Comparison of ENCODE assay signal across 19 cellular contexts in genomic region chr3:128764863-128765262, GRCh38.
"Had no signal": no experiment of that assay in that cellular context is flagged by ENCODE, and none has a peak within 500 bp of the region (broad histone marks: within the 10 kb centered on the region; RNA-seq: fewer than 3 reads in every experiment).

No MANE protein-coding gene starts in this region.

- H3K27ac ChIP-seq: neural progenitor cell, SK-N-MC, tibial nerve had no signal

- DNase-seq: activated CD4-positive, alpha-beta T cell treated with anti-CD3 and anti-CD28 coated beads for 4 hours; activated CD4-positive, alpha-beta T cell treated with anti-CD3 and anti-CD28 coated beads, Interleukin-2, amount 50 U/mL, for 4 hours; activated T-cell treated with anti-CD3 and anti-CD28 coated beads, Interleukin-2, amount 50 U/mL, for 1 hour; anterior cingulate cortex; effector CD8-positive, alpha-beta T cell; glutamatergic neuron; islet precursor cell; left ventricle myocardium superior; posterior cingulate gyrus; stimulated activated CD4-positive, alpha-beta T cell treated with anti-CD3 and anti-CD28 coated beads, Interleukin-15, amount 100 ng/mL, for 24 hours; stimulated activated CD4-positive, alpha-beta T cell treated with anti-CD3 and anti-CD28 coated beads, Interleukin-2, amount 100 ng/mL, for 24 hours; stimulated activated naive CD4-positive, alpha-beta T cell treated with Interleukin-2 at 50 U/mL for 16 hours had no signal

- H3K9me3 Mint-ChIP-seq: activated naive CD4-positive, alpha-beta T cell treated with anti-CD3 and anti-CD28 coated beads, Interleukin-2, amount 50 U/mL, for 24 hours; activated T-helper 17 cell treated with anti-CD3 and anti-CD28 coated beads, Interleukin-2, amount 50 U/mL, for 72 hours; central memory CD8-positive, alpha-beta T cell; neural progenitor cell had no signal

- H3K9me3 ChIP-seq: tibial nerve had no signal

- H3K4me3 ChIP-seq: neural progenitor cell, SK-N-MC, smooth muscle cell, tibial nerve had no signal

- H3K4me3 Mint-ChIP-seq: activated naive CD4-positive, alpha-beta T cell treated with anti-CD3 and anti-CD28 coated beads, Interleukin-2, amount 50 U/mL, for 24 hours; activated T-helper 17 cell treated with anti-CD3 and anti-CD28 coated beads, Interleukin-2, amount 50 U/mL, for 72 hours; central memory CD8-positive, alpha-beta T cell; neural progenitor cell had no signal

- H3K27me3 Mint-ChIP-seq: activated naive CD4-positive, alpha-beta T cell treated with anti-CD3 and anti-CD28 coated beads, Interleukin-2, amount 50 U/mL, for 24 hours; activated T-helper 17 cell treated with anti-CD3 and anti-CD28 coated beads, Interleukin-2, amount 50 U/mL, for 72 hours; central memory CD8-positive, alpha-beta T cell had no signal

- H3K27ac Mint-ChIP-seq: activated T-helper 17 cell treated with anti-CD3 and anti-CD28 coated beads, Interleukin-2, amount 50 U/mL, for 72 hours; neural progenitor cell had no signal

- ATAC-seq: activated T-helper 17 cell treated with anti-CD3 and anti-CD28 coated beads, Interleukin-2, amount 50 U/mL, for 72 hours; left ventricle myocardium superior had no signal

- H3K27me3 ChIP-seq: neural progenitor cell, tibial nerve had no signal

- H3K36me3 ChIP-seq: neural progenitor cell had no signal

- H3K4me1 Mint-ChIP-seq: neural progenitor cell had no signal
